In genomic region chr9:114155967-114156294, GRCh38 we compare ENCODE assay signal across 8 cellular contexts. TPM values are rescaled to one million over a fixed set of nuclear protein-coding genes. Genes with fewer than 3 reads are reported as not detected.
A peak's percentile ranks its signal among the peaks of the same experiment; 100 is the strongest.
DNase-seq lines count a peak whose midpoint lies in the region; ATAC-seq and TF ChIP-seq lines count a peak whose summit lies in the region.

No MANE protein-coding gene starts in this region.

- H3K36me3 Mint-ChIP-seq in natural killer cell treated with Interleukin-12 subunit alpha and Interleukin-12 subunit beta and Interleukin-15 and Interleukin-18, amount 100 ng/mL, for 72 hours = no peaks in the 10 kb centered on the region
- H3K36me3 Mint-ChIP-seq in activated T-helper 1 cell treated with anti-CD3 and anti-CD28 coated beads, Interleukin-12 subunit alpha, Interleukin-12 subunit beta, Interleukin-2, Interleukin-4 antibody, amounts not matched to agents 30 ng/mL and 10 ng/mL and 1 ng/mL, durations not matched to agents 14 hours and 24 hours and 36 hours (ENCODE audit: low read depth) = peaks cover 2% of the 10 kb centered on the region

- peaks cover 10 to 17% of the 10 kb centered on the region in 2 donors for H3K4me1 Mint-ChIP-seq in natural killer cell treated with Interleukin-12 subunit alpha and Interleukin-12 subunit beta and Interleukin-15 and Interleukin-18, amount 100 ng/mL, for 72 hours (ENCODE audit: low read depth in 2 of 2)
- peaks cover 16% of the 10 kb centered on the region for H3K4me1 Mint-ChIP-seq in activated T-helper 1 cell treated with anti-CD3 and anti-CD28 coated beads, Interleukin-12 subunit alpha, Interleukin-12 subunit beta, Interleukin-2, Interleukin-4 antibody, amounts not matched to agents 30 ng/mL and 10 ng/mL and 1 ng/mL, durations not matched to agents 14 hours and 24 hours and 36 hours (ENCODE audit: low read depth)

- no peak for ATAC-seq in natural killer cell treated with Interleukin-12 subunit alpha and Interleukin-12 subunit beta and Interleukin-15 and Interleukin-18, amount 100 ng/mL, for 72 hours

- H3K27me3 ChIP-seq in MG63 = peaks cover 13% of the 10 kb centered on the region

- H3K9me3 ChIP-seq in MG63 = no peaks in the 10 kb centered on the region

- POLR2A ChIA-PET in AG04449 (lab: Yijun Ruan, JAX) = interaction anchor here (0.8 to 1.0 kb wide), 2 partner anchors 21 to 22 kb away, joined by 3 to 4 read pairs; no protein-coding TSS in a partner anchor

- peaks cover 37 to 52% of the 10 kb centered on the region in 2 donors for H3K27me3 Mint-ChIP-seq in natural killer cell treated with Interleukin-12 subunit alpha and Interleukin-12 subunit beta and Interleukin-15 and Interleukin-18, amount 100 ng/mL, for 72 hours
- peaks cover 46% of the 10 kb centered on the region for H3K27me3 Mint-ChIP-seq in activated T-helper 1 cell treated with anti-CD3 and anti-CD28 coated beads, Interleukin-12 subunit alpha, Interleukin-12 subunit beta, Interleukin-2, Interleukin-4 antibody, amounts not matched to agents 30 ng/mL and 10 ng/mL and 1 ng/mL, durations not matched to agents 14 hours and 24 hours and 36 hours (ENCODE audit: insufficient read depth)

- H3K27ac Mint-ChIP-seq in natural killer cell treated with Interleukin-12 subunit alpha and Interleukin-12 subunit beta and Interleukin-15 and Interleukin-18, amount 100 ng/mL, for 72 hours = no peak overlapping the region
- no peak overlapping the region for H3K27ac Mint-ChIP-seq in activated T-helper 1 cell treated with anti-CD3 and anti-CD28 coated beads, Interleukin-12 subunit alpha, Interleukin-12 subunit beta, Interleukin-2, Interleukin-4 antibody, amounts not matched to agents 30 ng/mL and 10 ng/mL and 1 ng/mL, durations not matched to agents 14 hours and 24 hours and 36 hours

- H3K36me3 ChIP-seq in MG63 = no peaks in the 10 kb centered on the region

- CTCF ChIA-PET in AG04449 (lab: Yijun Ruan, JAX) = interaction anchor here (0.6 to 16.1 kb wide), 28 partner anchors 8 to 153 kb away, joined by 3 to 280 read pairs (median 8); no protein-coding TSS in a partner anchor

- H3K9me3 Mint-ChIP-seq in natural killer cell treated with Interleukin-12 subunit alpha and Interleukin-12 subunit beta and Interleukin-15 and Interleukin-18, amount 100 ng/mL, for 72 hours = no peaks in the 10 kb centered on the region
- no peaks in the 10 kb centered on the region for H3K9me3 Mint-ChIP-seq in activated T-helper 1 cell treated with anti-CD3 and anti-CD28 coated beads, Interleukin-12 subunit alpha, Interleukin-12 subunit beta, Interleukin-2, Interleukin-4 antibody, amounts not matched to agents 30 ng/mL and 10 ng/mL and 1 ng/mL, durations not matched to agents 14 hours and 24 hours and 36 hours

- no peak for TF ChIP-seq CTCF in AG04449 (IDR thresholded peaks at IDR 0.05; ENCODE audit: insufficient read depth, low read length, missing control alignments)

- no peak for DNase-seq in AG04449 (ENCODE audit: low read depth, low spot score)
- DNase-seq in MG63 = peak; percentile 34
- peak; percentile 71 for DNase-seq in ecto neural progenitor cell (ENCODE audit: low spot score)
- no peak for DNase-seq in natural killer cell treated with Interleukin-12 subunit alpha and Interleukin-12 subunit beta and Interleukin-15 and Interleukin-18, amount 100 ng/mL, for 72 hours (ENCODE audit: low spot score)
- DNase-seq in activated T-helper 1 cell treated with anti-CD3 and anti-CD28 coated beads, Interleukin-12 subunit alpha, Interleukin-12 subunit beta, Interleukin-2, Interleukin-4 antibody, amounts not matched to agents 30 ng/mL and 10 ng/mL and 1 ng/mL, durations not matched to agents 14 hours and 24 hours and 36 hours (ENCODE audit: low spot score) = no peak
- no peak for DNase-seq in NOMO-1 treated with dmso at 0.1 percent for 144 hours (lab: John Stamatoyannopoulos, UW; ENCODE audit: unreplicated experiment)
- no peak for DNase-seq in pons (ENCODE audit: low spot score)
- DNase-seq in NCI-H128 (lab: John Stamatoyannopoulos, UW; ENCODE audit: unreplicated experiment) = no peak

- H3K4me3 ChIP-seq in AG04449 (ENCODE audit: low read depth, low read length) (peak overlapping the region; percentile 73), MG63 (peak overlapping the region; percentile 66)

- intact Hi-C loops in activated T-helper 1 cell treated with anti-CD3 and anti-CD28 coated beads, Interleukin-12 subunit alpha, Interleukin-12 subunit beta, Interleukin-2, Interleukin-4 antibody, amounts not matched to agents 30 ng/mL and 10 ng/mL and 1 ng/mL, durations not matched to agents 14 hours and 24 hours and 36 hours (cut with micrococcal nuclease) = loop anchor here (1.0 to 10.0 kb wide), 7 partner anchors 48 to 499 kb away; partner anchors contain the start of genes TEX53 and WHRN

- H3K4me3 Mint-ChIP-seq in natural killer cell treated with Interleukin-12 subunit alpha and Interleukin-12 subunit beta and Interleukin-15 and Interleukin-18, amount 100 ng/mL, for 72 hours = peak overlapping the region; percentile 87
- H3K4me3 Mint-ChIP-seq in activated T-helper 1 cell treated with anti-CD3 and anti-CD28 coated beads, Interleukin-12 subunit alpha, Interleukin-12 subunit beta, Interleukin-2, Interleukin-4 antibody, amounts not matched to agents 30 ng/mL and 10 ng/mL and 1 ng/mL, durations not matched to agents 14 hours and 24 hours and 36 hours = no peak overlapping the region

RNA-seq across cellular contexts. Expression of gene COL27A1, which starts 0.6 kb away (rescaled TPM):
- 1.1 and 1.3 TPM in 2 replicates for total RNA-seq in MG63 (2014; rRNA removed; shearing (Covaris generic); ENCODE audit: low replicate concordance)
- total RNA-seq in natural killer cell treated with Interleukin-12 subunit alpha and Interleukin-12 subunit beta and Interleukin-15 and Interleukin-18, amount 100 ng/mL, for 72 hours = 1 to 10 TPM; 1.5 to 1.6 TPM
- total RNA-seq in activated T-helper 1 cell treated with anti-CD3 and anti-CD28 coated beads, Interleukin-12 subunit alpha, Interleukin-12 subunit beta, Interleukin-2, Interleukin-4 antibody, amounts not matched to agents 30 ng/mL and 10 ng/mL and 1 ng/mL, durations not matched to agents 14 hours and 24 hours and 36 hours = 6.1 and 7.4 TPM in 2 replicates

RNA-seq across cellular contexts. Expression of gene KIF12, which starts 56.8 kb away (rescaled TPM):
- total RNA-seq in MG63 (2014; rRNA removed; shearing (Covaris generic); ENCODE audit: low replicate concordance) = not detected in 2 replicates
- not detected for total RNA-seq in natural killer cell treated with Interleukin-12 subunit alpha and Interleukin-12 subunit beta and Interleukin-15 and Interleukin-18, amount 100 ng/mL, for 72 hours
- total RNA-seq in activated T-helper 1 cell treated with anti-CD3 and anti-CD28 coated beads, Interleukin-12 subunit alpha, Interleukin-12 subunit beta, Interleukin-2, Interleukin-4 antibody, amounts not matched to agents 30 ng/mL and 10 ng/mL and 1 ng/mL, durations not matched to agents 14 hours and 24 hours and 36 hours = not detected in 2 replicates

Comparison
In these comparisons a context has a peak if more than half of its experiments do, and no peak if none do; other contexts are left out.
1. DNase-seq: peak in MG63 (single experiment) and ecto neural progenitor cell (single experiment); none in AG04449 (single experiment), natural killer cell treated with Interleukin-12 subunit alpha and Interleukin-12 subunit beta and Interleukin-15 and Interleukin-18, amount 100 ng/mL, for 72 hours (single experiment), activated T-helper 1 cell treated with anti-CD3 and anti-CD28 coated beads, Interleukin-12 subunit alpha, Interleukin-12 subunit beta, Interleukin-2, Interleukin-4 antibody, amounts not matched to agents 30 ng/mL and 10 ng/mL and 1 ng/mL, durations not matched to agents 14 hours and 24 hours and 36 hours (single experiment), NOMO-1 treated with dmso at 0.1 percent for 144 hours (single experiment), pons (single experiment) and NCI-H128 (single experiment).